In the genomic region with DNA sequence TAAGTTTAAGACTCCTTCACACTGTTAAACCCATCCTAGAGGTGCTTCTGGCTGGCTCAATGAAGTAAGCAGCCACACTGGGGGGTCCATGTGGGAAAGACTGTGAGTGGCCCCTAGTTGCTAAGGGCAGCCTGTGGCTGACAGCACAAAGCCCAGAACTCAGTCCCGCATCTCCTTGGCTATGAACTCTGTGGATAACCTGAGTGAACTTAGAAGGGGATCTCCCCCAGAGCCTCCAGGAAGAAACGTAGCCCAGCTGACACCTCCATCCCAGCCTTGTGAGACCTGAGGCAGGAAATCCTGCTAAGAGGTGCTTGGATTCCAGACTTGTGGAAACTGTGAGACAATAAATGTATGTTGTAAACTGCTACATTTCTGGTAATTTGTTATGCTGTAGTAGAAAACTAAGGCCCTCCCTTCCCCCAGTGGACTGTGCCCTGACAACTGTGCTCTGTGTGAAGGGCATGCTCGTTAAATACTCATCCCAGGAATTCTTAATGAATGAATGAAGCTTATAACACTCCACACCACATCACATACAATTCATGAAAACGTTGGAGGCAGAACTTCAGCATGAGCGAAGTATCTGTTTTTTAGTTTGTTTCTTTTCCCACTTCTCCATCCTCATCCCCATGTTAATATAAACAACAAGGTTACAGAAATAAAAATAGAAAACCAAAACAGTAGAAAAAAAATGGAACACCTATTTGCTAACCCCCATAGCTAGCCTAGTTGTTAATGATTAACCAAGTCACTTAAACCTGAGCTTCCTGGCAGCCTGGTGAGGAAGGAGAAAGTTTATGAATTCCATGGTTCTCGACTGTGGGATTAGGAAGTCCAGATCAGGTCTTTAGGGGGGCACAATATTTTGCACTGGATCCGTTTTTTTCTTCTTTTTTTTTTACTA, we compare ENCODE assay signal across 23 cellular contexts.
"Had no signal": no experiment of that assay in that cellular context is flagged by ENCODE, and none has a peak within 500 bp of the region (broad histone marks: within the 10 kb centered on the region; RNA-seq: fewer than 3 reads in every experiment).

No MANE protein-coding gene starts in this region.

- H3K27me3 Mint-ChIP-seq: activated naive CD8-positive, alpha-beta T cell treated with anti-CD3 and anti-CD28 coated beads, Interleukin-2, amount 50 U/mL, for 24 hours; type B pancreatic cell had no signal

- ATAC-seq: activated naive CD8-positive, alpha-beta T cell treated with anti-CD3 and anti-CD28 coated beads, Interleukin-2, amount 50 U/mL, for 24 hours; gastroesophageal sphincter; lower lobe of right lung had no signal

- H3K4me3 ChIP-seq: coronary artery, esophagus muscularis mucosa, gastroesophageal sphincter, heart left ventricle, lower lobe of right lung, right atrium auricular region, skin epidermis, stomach had no signal

- H3K9me3 Mint-ChIP-seq: activated naive CD4-positive, alpha-beta T cell treated with anti-CD3 and anti-CD28 coated beads, Interleukin-2, amount 10 ng/mL, durations not matched to agents 7 days and 5 days; activated naive CD8-positive, alpha-beta T cell treated with anti-CD3 and anti-CD28 coated beads, Interleukin-2, amount 50 U/mL, for 24 hours had no signal

- H3K27ac Mint-ChIP-seq: activated naive CD4-positive, alpha-beta T cell treated with anti-CD3 and anti-CD28 coated beads, Interleukin-2, amount 10 ng/mL, durations not matched to agents 7 days and 5 days; activated naive CD8-positive, alpha-beta T cell treated with anti-CD3 and anti-CD28 coated beads, Interleukin-2, amount 50 U/mL, for 24 hours; type B pancreatic cell had no signal

- H3K27me3 ChIP-seq: brain microvascular endothelial cell, esophagus muscularis mucosa, gastroesophageal sphincter, heart left ventricle, right atrium auricular region, stomach had no signal

- H3K36me3 Mint-ChIP-seq: activated naive CD4-positive, alpha-beta T cell treated with anti-CD3 and anti-CD28 coated beads, Interleukin-2, amount 10 ng/mL, durations not matched to agents 7 days and 5 days; type B pancreatic cell had no signal

- H3K4me3 Mint-ChIP-seq: activated naive CD4-positive, alpha-beta T cell treated with anti-CD3 and anti-CD28 coated beads, Interleukin-2, amount 10 ng/mL, durations not matched to agents 7 days and 5 days; activated naive CD8-positive, alpha-beta T cell treated with anti-CD3 and anti-CD28 coated beads, Interleukin-2, amount 50 U/mL, for 24 hours; type B pancreatic cell had no signal

- H3K4me1 ChIP-seq: esophagus muscularis mucosa, gastroesophageal sphincter, heart left ventricle, lower lobe of right lung, right atrium auricular region had no signal

- H3K36me3 ChIP-seq: brain microvascular endothelial cell, esophagus muscularis mucosa, gastroesophageal sphincter, heart left ventricle, lower lobe of right lung, right atrium auricular region, stomach had no signal

- H3K27ac ChIP-seq: brain microvascular endothelial cell, coronary artery, esophagus muscularis mucosa, gastroesophageal sphincter, heart left ventricle, lower lobe of right lung, right atrium auricular region, skin epidermis, stomach had no signal

- DNase-seq: activated CD8-positive, alpha-beta memory T cell treated with anti-CD3 and anti-CD28 coated beads for 24 hours; activated CD8-positive, alpha-beta memory T cell treated with anti-CD3 and anti-CD28 coated beads, Interleukin-2, amount 50 U/mL, for 48 hours; activated effector memory CD4-positive, alpha-beta T cell treated with Interleukin-2 at 50 U/mL for 16 hours; activated naive CD4-positive, alpha-beta T cell treated with anti-CD3 and anti-CD28 coated beads, Interleukin-2, amount 10 ng/mL, durations not matched to agents 7 days and 5 days; activated naive CD8-positive, alpha-beta T cell treated with anti-CD3 and anti-CD28 coated beads, Interleukin-2, amount 50 U/mL, for 24 hours; activated T-cell treated with anti-CD3 and anti-CD28 coated beads, Interleukin-2, amount 50 U/mL, for 48 hours; anterior cingulate cortex; brain microvascular endothelial cell; central memory CD4-positive, alpha-beta T cell; heart left ventricle; lower lobe of right lung; occipital lobe; stimulated activated CD4-positive, alpha-beta T cell treated with anti-CD3 and anti-CD28 coated beads, Interleukin-15, amount 100 ng/mL, for 24 hours; stimulated activated CD4-positive, alpha-beta T cell treated with anti-CD3 and anti-CD28 coated beads, Interleukin-2, amount 100 ng/mL, for 48 hours; stomach; T-helper 1 cell; T1000 had no signal

- H3K9me3 ChIP-seq: esophagus muscularis mucosa, gastroesophageal sphincter, heart left ventricle, lower lobe of right lung, right atrium auricular region, stomach had no signal
